ENCODE assay signal across 9 cellular contexts in genomic region chr2:38527338-38528007, GRCh38.
DNase-seq lines count a peak whose midpoint lies in the region; ATAC-seq and TF ChIP-seq lines count a peak whose summit lies in the region.
"Had no signal": no experiment of that assay in that cellular context is flagged by ENCODE, and none has a peak within 500 bp of the region (broad histone marks: within the 10 kb centered on the region; RNA-seq: fewer than 3 reads in every experiment).

No MANE protein-coding gene starts in this region.

- H3K4me1 Mint-ChIP-seq in memory B cell, result peaks cover 9% of the 10 kb centered on the region
- no peaks in the 10 kb centered on the region for H3K4me1 Mint-ChIP-seq in natural killer cell treated with Interleukin-12 subunit alpha and Interleukin-12 subunit beta and Interleukin-15 and Interleukin-18, amount 100 ng/mL, for 72 hours (ENCODE audit: low read depth in 2 of 2)

- H3K27ac ChIP-seq in heart right ventricle (peak overlapping the region in 2 of 10 donors; percentile 67 to 70), brain microvascular endothelial cell (peak overlapping the region; percentile 72), uterus (peak overlapping the region; percentile 84 to 88)

- in situ Hi-C loops in brain microvascular endothelial cell (cut with HindIII; ENCODE audit: low pct_ligation_motif_present, low sequenced_read_pairs), result no loop called here

- H3K27me3 ChIP-seq in heart right ventricle, result peaks cover 0 to 27% (median 0%) of the 10 kb centered on the region in 7 donors
- no peaks in the 10 kb centered on the region for H3K27me3 ChIP-seq in brain microvascular endothelial cell (replicated peaks)
- no peaks in the 10 kb centered on the region for H3K27me3 ChIP-seq in uterus

- intact Hi-C loops in heart right ventricle (cut with DNase I), result loop anchor here in 1 of 10 donors (10.0 kb wide), 1 partner anchor 213 kb away; no protein-coding TSS in a partner anchor
- intact Hi-C loops in Right ventricle myocardium inferior (cut with DNase I), result no loop called here
- intact Hi-C loops in uterus (cut with DNase I; ENCODE audit: low total_unique reads), result no loop called here

- no peaks in the 10 kb centered on the region for H3K36me3 ChIP-seq in heart right ventricle
- no peaks in the 10 kb centered on the region for H3K36me3 ChIP-seq in brain microvascular endothelial cell (replicated peaks)
- H3K36me3 ChIP-seq in uterus, result no peaks in the 10 kb centered on the region

- no peak for DNase-seq in heart right ventricle
- no peak for DNase-seq in Right ventricle myocardium inferior (ENCODE audit: missing footprints)
- no peak for DNase-seq in brain microvascular endothelial cell
- no peak for DNase-seq in memory B cell (ENCODE audit: low spot score in 2 of 2)
- DNase-seq in uterus, result no peak
- DNase-seq in natural killer cell treated with Interleukin-12 subunit alpha and Interleukin-12 subunit beta and Interleukin-15 and Interleukin-18, amount 100 ng/mL, for 72 hours (ENCODE audit: low spot score), result no peak
- DNase-seq in activated CD4-positive, alpha-beta T cell treated with anti-CD3 and anti-CD28 coated beads for 48 hours, result no peak
- no peak for DNase-seq in stimulated activated CD4-positive, alpha-beta T cell treated with anti-CD3 and anti-CD28 coated beads, Interleukin-4, amount 100 ng/mL, for 4 hours
- DNase-seq: Caco-2 had no signal

- no peak overlapping the region for H3K27ac Mint-ChIP-seq in memory B cell
- H3K27ac Mint-ChIP-seq in natural killer cell treated with Interleukin-12 subunit alpha and Interleukin-12 subunit beta and Interleukin-15 and Interleukin-18, amount 100 ng/mL, for 72 hours, result no peak overlapping the region

- H3K4me1 ChIP-seq in heart right ventricle (peaks cover 0 to 18% (median 0%) of the 10 kb centered on the region in 9 donors), uterus (peaks cover 0 to 6% of the 10 kb centered on the region in 2 donors)
- H3K4me1 ChIP-seq: Caco-2 had no signal

- H3K9me3 ChIP-seq in heart right ventricle (no peaks in the 10 kb centered on the region), uterus (no peaks in the 10 kb centered on the region)
- H3K9me3 ChIP-seq: Caco-2 had no signal

- H3K36me3 Mint-ChIP-seq in memory B cell, result peaks cover 1% of the 10 kb centered on the region
- no peaks in the 10 kb centered on the region for H3K36me3 Mint-ChIP-seq in natural killer cell treated with Interleukin-12 subunit alpha and Interleukin-12 subunit beta and Interleukin-15 and Interleukin-18, amount 100 ng/mL, for 72 hours

- no peak for TF ChIP-seq POLR2A in uterus (IDR thresholded peaks at IDR 0.05)

- H3K27me3 Mint-ChIP-seq in memory B cell, result peaks cover 6% of the 10 kb centered on the region
- H3K27me3 Mint-ChIP-seq in natural killer cell treated with Interleukin-12 subunit alpha and Interleukin-12 subunit beta and Interleukin-15 and Interleukin-18, amount 100 ng/mL, for 72 hours, result peaks cover 24 to 45% of the 10 kb centered on the region in 2 donors

- TF ChIP-seq CTCF in heart right ventricle (IDR thresholded peaks at IDR 0.05) (no peak), brain microvascular endothelial cell (IDR thresholded peaks at IDR 0.05; ENCODE audit: low read depth, low read length, missing control alignments) (no peak), uterus (IDR thresholded peaks at IDR 0.05) (no peak)

- 81 to 92% methylated on average over 5 of the region's 5 CpGs for WGBS in heart right ventricle, 2 donors

- no peaks in the 10 kb centered on the region for H3K9me3 Mint-ChIP-seq in memory B cell
- no peaks in the 10 kb centered on the region for H3K9me3 Mint-ChIP-seq in natural killer cell treated with Interleukin-12 subunit alpha and Interleukin-12 subunit beta and Interleukin-15 and Interleukin-18, amount 100 ng/mL, for 72 hours

- H3K4me3 Mint-ChIP-seq in memory B cell, result peak overlapping the region; percentile 43
- no peak overlapping the region for H3K4me3 Mint-ChIP-seq in natural killer cell treated with Interleukin-12 subunit alpha and Interleukin-12 subunit beta and Interleukin-15 and Interleukin-18, amount 100 ng/mL, for 72 hours

- H3K4me3 ChIP-seq in heart right ventricle (peak overlapping the region in 9 of 10 donors; percentile 15 to 55 (median 47)), brain microvascular endothelial cell (ENCODE audit: low read depth, low read length) (peak overlapping the region; percentile 54), uterus (peak overlapping the region; percentile 15 to 39)

- no peak for ATAC-seq in heart right ventricle
- ATAC-seq in Right ventricle myocardium inferior, result no peak
- no peak for ATAC-seq in memory B cell (ENCODE audit: low read depth)
- no peak for ATAC-seq in natural killer cell treated with Interleukin-12 subunit alpha and Interleukin-12 subunit beta and Interleukin-15 and Interleukin-18, amount 100 ng/mL, for 72 hours
